ENCODE assay signal across 1 cellular context in genomic region chr18:12288406-12288762, GRCh38.
TF ChIP-seq lines count a peak whose summit lies in the region.

No MANE protein-coding gene starts in this region.

TF ChIP-seq in A549, 52 proteins besides CTCF, POLR2A, EP300 and RAD21 (continued from another document):
- TF ChIP-seq NR3C1 (IDR thresholded peaks at IDR 0.05) (no peak), NPAS2 (CRISPR knock-in tag; IDR thresholded peaks at IDR 0.05; ENCODE audit: borderline replicate concordance) (no peak), SMC3 (IDR thresholded peaks at IDR 0.05) (no peak), BCL3 (IDR thresholded peaks at IDR 0.05) (no peak)
